In genomic region chr2:120497261-120497977, GRCh38 we compare ENCODE assay signal across 28 cellular contexts.
"Had no signal": no experiment of that assay in that cellular context is flagged by ENCODE, and none has a peak within 500 bp of the region (broad histone marks: within the 10 kb centered on the region; RNA-seq: fewer than 3 reads in every experiment).

No MANE protein-coding gene starts in this region.

- H3K36me3 Mint-ChIP-seq: activated CD4-positive, alpha-beta memory T cell treated with anti-CD3 and anti-CD28 coated beads for 36 hours; activated naive CD8-positive, alpha-beta T cell treated with anti-CD3 and anti-CD28 coated beads for 36 hours; brain; stimulated activated effector memory CD8-positive, alpha-beta T cell treated with anti-CD3 and anti-CD28 coated beads, Interleukin-12 subunit alpha, Interleukin-12 subunit beta, amount 100 ng/mL, for 72 hours had no signal

- H3K4me3 Mint-ChIP-seq: activated CD4-positive, alpha-beta memory T cell treated with anti-CD3 and anti-CD28 coated beads for 36 hours; activated CD4-positive, alpha-beta T cell treated with anti-CD3 and anti-CD28 coated beads, Interleukin-2, amount 10 ng/mL, durations not matched to agents 24 days and 14 days; activated naive CD4-positive, alpha-beta T cell treated with anti-CD3 and anti-CD28 coated beads for 36 hours; activated naive CD8-positive, alpha-beta T cell treated with anti-CD3 and anti-CD28 coated beads for 36 hours; activated T-helper 1 cell treated with anti-CD3 and anti-CD28 coated beads, Interleukin-12 subunit alpha, Interleukin-12 subunit beta, Interleukin-2, Interleukin-4 antibody, amounts not matched to agents 30 ng/mL and 10 ng/mL and 1 ng/mL, durations not matched to agents 14 hours and 24 hours and 36 hours; brain; nephron; stimulated activated effector memory CD8-positive, alpha-beta T cell treated with anti-CD3 and anti-CD28 coated beads, Interleukin-12 subunit alpha, Interleukin-12 subunit beta, amount 100 ng/mL, for 72 hours had no signal

- H3K4me1 Mint-ChIP-seq: activated CD4-positive, alpha-beta T cell treated with anti-CD3 and anti-CD28 coated beads, Interleukin-2, amount 10 ng/mL, durations not matched to agents 24 days and 14 days; activated naive CD8-positive, alpha-beta T cell treated with anti-CD3 and anti-CD28 coated beads for 36 hours; nephron; stimulated activated effector memory CD8-positive, alpha-beta T cell treated with anti-CD3 and anti-CD28 coated beads, Interleukin-12 subunit alpha, Interleukin-12 subunit beta, amount 100 ng/mL, for 72 hours had no signal

- FAIRE-seq: endothelial cell of umbilical vein had no signal

- H3K9me3 ChIP-seq: adrenal gland, ascending aorta, heart right ventricle, left lung, neutrophil, ovary, prostate gland, suprapubic skin, tibial artery had no signal

- ATAC-seq: left lung; stimulated activated effector memory CD8-positive, alpha-beta T cell treated with anti-CD3 and anti-CD28 coated beads, Interleukin-12 subunit alpha, Interleukin-12 subunit beta, amount 100 ng/mL, for 72 hours had no signal

- H3K4me3 ChIP-seq: adrenal gland, ascending aorta, cardiac muscle cell, heart right ventricle, left lung, ovary, prostate gland, suprapubic skin, tibial artery had no signal

- H3K4me1 ChIP-seq: adrenal gland, ascending aorta, heart right ventricle, left lung, prostate gland, suprapubic skin, tibial artery had no signal

- H3K9me3 Mint-ChIP-seq: activated CD4-positive, alpha-beta memory T cell treated with anti-CD3 and anti-CD28 coated beads for 36 hours; activated CD4-positive, alpha-beta T cell treated with anti-CD3 and anti-CD28 coated beads, Interleukin-2, amount 10 ng/mL, durations not matched to agents 24 days and 14 days; activated naive CD4-positive, alpha-beta T cell treated with anti-CD3 and anti-CD28 coated beads for 36 hours; activated naive CD8-positive, alpha-beta T cell treated with anti-CD3 and anti-CD28 coated beads for 36 hours; activated T-helper 1 cell treated with anti-CD3 and anti-CD28 coated beads, Interleukin-12 subunit alpha, Interleukin-12 subunit beta, Interleukin-2, Interleukin-4 antibody, amounts not matched to agents 30 ng/mL and 10 ng/mL and 1 ng/mL, durations not matched to agents 14 hours and 24 hours and 36 hours; nephron; stimulated activated effector memory CD8-positive, alpha-beta T cell treated with anti-CD3 and anti-CD28 coated beads, Interleukin-12 subunit alpha, Interleukin-12 subunit beta, amount 100 ng/mL, for 72 hours had no signal

- DNase-seq: activated CD4-positive, alpha-beta memory T cell treated with anti-CD3 and anti-CD28 coated beads for 36 hours; activated CD4-positive, alpha-beta T cell treated with anti-CD3 and anti-CD28 coated beads, Interleukin-2, amount 10 ng/mL, durations not matched to agents 24 days and 14 days; activated CD4-positive, CD25-positive, alpha-beta regulatory T cell treated with anti-CD3 and anti-CD28 coated beads, Interleukin-2, amount 50 U/mL, for 72 hours; activated CD8-positive, alpha-beta memory T cell treated with anti-CD3 and anti-CD28 coated beads, Interleukin-2, amount 50 U/mL, for 4 hours; activated effector memory CD4-positive, alpha-beta T cell treated with anti-CD3 and anti-CD28 coated beads, Interleukin-2, amount 50 U/mL, for 16 hours; activated naive CD4-positive, alpha-beta T cell treated with anti-CD3 and anti-CD28 coated beads for 36 hours; activated naive CD8-positive, alpha-beta T cell treated with anti-CD3 and anti-CD28 coated beads for 36 hours; activated T-cell treated with anti-CD3 and anti-CD28 coated beads, Interleukin-2, amount 50 U/mL, for 1 hour; adrenal gland; heart right ventricle; kidney glomerular epithelial cell; mammary epithelial cell; ovary; stimulated activated CD4-positive, alpha-beta T cell treated with anti-CD3 and anti-CD28 coated beads, Interleukin-12 subunit alpha, Interleukin-12 subunit beta, amount 100 ng/mL, for 4 hours; stimulated activated CD4-positive, alpha-beta T cell treated with anti-CD3 and anti-CD28 coated beads, Interleukin-4, amount 100 ng/mL, for 1 hour; T-helper 2 cell; tibial artery had no signal

- H3K27ac Mint-ChIP-seq: activated CD4-positive, alpha-beta memory T cell treated with anti-CD3 and anti-CD28 coated beads for 36 hours; activated CD4-positive, alpha-beta T cell treated with anti-CD3 and anti-CD28 coated beads, Interleukin-2, amount 10 ng/mL, durations not matched to agents 24 days and 14 days; activated naive CD4-positive, alpha-beta T cell treated with anti-CD3 and anti-CD28 coated beads for 36 hours; activated naive CD8-positive, alpha-beta T cell treated with anti-CD3 and anti-CD28 coated beads for 36 hours; activated T-helper 1 cell treated with anti-CD3 and anti-CD28 coated beads, Interleukin-12 subunit alpha, Interleukin-12 subunit beta, Interleukin-2, Interleukin-4 antibody, amounts not matched to agents 30 ng/mL and 10 ng/mL and 1 ng/mL, durations not matched to agents 14 hours and 24 hours and 36 hours; brain; nephron; stimulated activated effector memory CD8-positive, alpha-beta T cell treated with anti-CD3 and anti-CD28 coated beads, Interleukin-12 subunit alpha, Interleukin-12 subunit beta, amount 100 ng/mL, for 72 hours had no signal

- H3K27me3 Mint-ChIP-seq: activated naive CD8-positive, alpha-beta T cell treated with anti-CD3 and anti-CD28 coated beads for 36 hours; brain had no signal

- H3K27ac ChIP-seq: adrenal gland, ascending aorta, cardiac muscle cell, heart right ventricle, left lung, neutrophil, ovary, prostate gland, suprapubic skin, tibial artery had no signal

- H3K27me3 ChIP-seq: adrenal gland, ascending aorta, cardiac muscle cell, left lung, neutrophil, ovary, tibial artery had no signal

- H3K36me3 ChIP-seq: adrenal gland, ascending aorta, cardiac muscle cell, heart right ventricle, left lung, neutrophil, ovary, prostate gland, suprapubic skin, tibial artery had no signal
